Comparison of ENCODE assay signal across 10 cellular contexts in the genomic region with DNA sequence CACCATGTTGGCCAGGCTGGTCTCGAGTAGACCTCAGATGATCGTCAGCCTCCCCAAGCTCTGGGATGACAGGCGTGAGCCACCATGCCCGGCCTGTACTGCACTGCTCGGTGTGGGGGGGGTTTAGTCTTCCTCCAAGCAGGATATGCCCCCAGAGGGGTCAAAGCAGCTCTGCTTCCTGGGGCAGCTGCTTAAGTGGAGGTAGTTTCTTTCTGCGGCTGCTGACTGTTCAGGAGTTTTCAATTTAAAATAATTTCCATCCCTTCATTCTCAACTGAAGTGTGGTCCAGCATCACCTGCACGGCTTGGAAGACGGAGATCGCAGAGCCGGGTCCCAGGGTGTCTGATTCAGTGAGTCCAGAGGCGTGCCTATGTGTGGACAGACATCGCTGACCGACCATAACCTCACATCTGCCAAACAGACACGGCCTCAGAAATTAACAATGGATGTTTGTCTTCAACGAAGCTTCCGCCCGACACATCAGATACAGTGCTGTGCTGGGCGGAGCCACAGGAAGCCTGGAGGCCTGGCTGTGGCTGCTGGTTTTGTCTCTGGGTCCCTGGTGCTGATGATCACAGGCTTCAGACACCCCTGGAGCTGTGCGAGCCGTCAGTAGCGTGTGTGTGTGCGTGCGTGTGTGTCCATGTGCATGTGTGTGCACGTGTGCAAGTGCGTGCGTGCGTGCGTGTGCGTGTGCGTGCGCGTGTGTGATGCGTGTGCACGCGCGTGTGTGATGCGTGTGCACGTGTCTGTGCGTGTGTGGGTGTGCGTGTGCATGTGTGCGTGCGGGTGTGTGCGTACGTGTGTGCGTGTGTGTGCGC.
DNase-seq lines count a peak whose midpoint lies in the region; ATAC-seq and TF ChIP-seq lines count a peak whose summit lies in the region.
"Had no signal": no experiment of that assay in that cellular context is flagged by ENCODE, and none has a peak within 500 bp of the region (broad histone marks: within the 10 kb centered on the region; RNA-seq: fewer than 3 reads in every experiment).

No MANE protein-coding gene starts in this region.

- H3K36me3 Mint-ChIP-seq in GM23338 (ENCODE audit: low read depth) (peaks cover 3% of the 10 kb centered on the region; the same call in 2 of the 3 replicates), osteocyte (ENCODE audit: unreplicated experiment) (no peaks in the 10 kb centered on the region)
- no peaks in the 10 kb centered on the region for H3K36me3 Mint-ChIP-seq in activated T-helper 2 cell treated with anti-CD3 and anti-CD28 coated beads, Interferon-gamma antibody, Interleukin-2, Interleukin-4, amounts not matched to agents 10 μg/mL and 5 μg/mL and 100 μg/mL, durations not matched to agents 14 hours and 24 hours and 36 hours (ENCODE audit: low read depth)

- no peaks in the 10 kb centered on the region; the same call in 1 of the 2 replicates for H3K4me1 ChIP-seq in GM23338 (ENCODE audit: insufficient read depth)
- H3K4me1 ChIP-seq: thyroid gland had no signal

- no peaks in the 10 kb centered on the region for H3K9me2 ChIP-seq in GM23338 (ENCODE audit: insufficient read depth)

- ATAC-seq in GM23338 (no peak; the same call in 2 of the 3 replicates), sciatic nerve (peak; percentile 93), HG02852 (IDR thresholded peaks at IDR 0.05; ENCODE audit: unreplicated experiment) (no peak)

- H3F3A ChIP-seq in GM23338 (replicated peaks; ENCODE audit: low read depth) = no peaks in the 10 kb centered on the region

- H3K27ac ChIP-seq in GM23338 (ENCODE audit: low read depth) = no peak overlapping the region
- H3K27ac ChIP-seq: thyroid gland had no signal

- H3K27ac Mint-ChIP-seq in GM23338 = peak overlapping the region; percentile 71
- H3K27ac Mint-ChIP-seq in osteocyte (ENCODE audit: unreplicated experiment) = no peak overlapping the region
- H3K27ac Mint-ChIP-seq in activated T-helper 2 cell treated with anti-CD3 and anti-CD28 coated beads, Interferon-gamma antibody, Interleukin-2, Interleukin-4, amounts not matched to agents 10 μg/mL and 5 μg/mL and 100 μg/mL, durations not matched to agents 14 hours and 24 hours and 36 hours = no peak overlapping the region

- H3K4me3 ChIP-seq in GM23338 (no peak overlapping the region), cardiac fibroblast (replicated peaks in 1 of 2; ENCODE audit: low read depth in 2 of 2, low read length in 2 of 2) (no peak overlapping the region)
- H3K4me3 ChIP-seq: thyroid gland had no signal

- H3K27me3 Mint-ChIP-seq in GM23338 (ENCODE audit: insufficient read depth, low read depth, poor library complexity) = no peaks in the 10 kb centered on the region
- H3K27me3 Mint-ChIP-seq in osteocyte (ENCODE audit: unreplicated experiment) = peaks cover 4% of the 10 kb centered on the region
- peaks cover 31% of the 10 kb centered on the region for H3K27me3 Mint-ChIP-seq in activated T-helper 2 cell treated with anti-CD3 and anti-CD28 coated beads, Interferon-gamma antibody, Interleukin-2, Interleukin-4, amounts not matched to agents 10 μg/mL and 5 μg/mL and 100 μg/mL, durations not matched to agents 14 hours and 24 hours and 36 hours (ENCODE audit: low read depth)

- no peaks in the 10 kb centered on the region for H3K27me3 ChIP-seq in GM23338 (ENCODE audit: insufficient read depth)
- H3K27me3 ChIP-seq: thyroid gland had no signal

- intact Hi-C loops in sciatic nerve (cut with DNase I) = no loop called here
- intact Hi-C loops in activated T-helper 2 cell treated with anti-CD3 and anti-CD28 coated beads, Interferon-gamma antibody, Interleukin-2, Interleukin-4, amounts not matched to agents 10 μg/mL and 5 μg/mL and 100 μg/mL, durations not matched to agents 14 hours and 24 hours and 36 hours (cut with micrococcal nuclease) = no loop called here

- no peaks in the 10 kb centered on the region for H3K79me2 ChIP-seq in GM23338 (replicated peaks; ENCODE audit: insufficient read depth)

- TF ChIP-seq CTCF in GM23338 (conservative IDR thresholded peaks at IDR 0.05; ENCODE audit: low read depth in 2 of 2) (no peak), cardiac fibroblast (IDR thresholded peaks at IDR 0.05; ENCODE audit: low read depth, low read length) (no peak), osteocyte (IDR thresholded peaks at IDR 0.05) (no peak)

- no peak for DNase-seq in GM23338 (ENCODE audit: low spot score)
- DNase-seq in cardiac fibroblast (ENCODE audit: low read depth in 2 of 2) = peak; percentile 18 to 30
- peak; percentile 47 for DNase-seq in inferior parietal cortex (ENCODE audit: extremely low spot score)
- peak; percentile 69 for DNase-seq in sciatic nerve (ENCODE audit: low spot score)
- DNase-seq in osteocyte (ENCODE audit: extremely low spot score, unreplicated experiment) = no peak
- no peak for DNase-seq in activated T-helper 2 cell treated with anti-CD3 and anti-CD28 coated beads, Interferon-gamma antibody, Interleukin-2, Interleukin-4, amounts not matched to agents 10 μg/mL and 5 μg/mL and 100 μg/mL, durations not matched to agents 14 hours and 24 hours and 36 hours (ENCODE audit: low spot score)
- DNase-seq in activated gamma-delta T cell treated with Interleukin-2 at 50 U/mL for 16 hours = no peak

- H2AFZ ChIP-seq in GM23338 = no peak overlapping the region

- H3K9me3 Mint-ChIP-seq in GM23338 = peaks cover 6% of the 10 kb centered on the region
- H3K9me3 Mint-ChIP-seq in osteocyte (ENCODE audit: unreplicated experiment) = peaks cover 11% of the 10 kb centered on the region
- peaks cover 7% of the 10 kb centered on the region for H3K9me3 Mint-ChIP-seq in activated T-helper 2 cell treated with anti-CD3 and anti-CD28 coated beads, Interferon-gamma antibody, Interleukin-2, Interleukin-4, amounts not matched to agents 10 μg/mL and 5 μg/mL and 100 μg/mL, durations not matched to agents 14 hours and 24 hours and 36 hours
- H3K9me3 Mint-ChIP-seq: central memory CD8-positive, alpha-beta T cell had no signal

- H3K4me2 ChIP-seq in GM23338 = no peak overlapping the region

- H3K4me1 Mint-ChIP-seq in GM23338 (peaks cover 14% of the 10 kb centered on the region; the same call in 2 of the 3 replicates), osteocyte (ENCODE audit: unreplicated experiment) (peaks cover 30% of the 10 kb centered on the region)
- peaks cover 4% of the 10 kb centered on the region for H3K4me1 Mint-ChIP-seq in activated T-helper 2 cell treated with anti-CD3 and anti-CD28 coated beads, Interferon-gamma antibody, Interleukin-2, Interleukin-4, amounts not matched to agents 10 μg/mL and 5 μg/mL and 100 μg/mL, durations not matched to agents 14 hours and 24 hours and 36 hours (ENCODE audit: low read depth)
- H3K4me1 Mint-ChIP-seq: central memory CD8-positive, alpha-beta T cell had no signal

- no peaks in the 10 kb centered on the region for H4K20me1 ChIP-seq in GM23338 (replicated peaks; ENCODE audit: insufficient read depth)

- H3K4me3 Mint-ChIP-seq in GM23338 (no peak overlapping the region), osteocyte (ENCODE audit: unreplicated experiment) (no peak overlapping the region)
- H3K4me3 Mint-ChIP-seq in activated T-helper 2 cell treated with anti-CD3 and anti-CD28 coated beads, Interferon-gamma antibody, Interleukin-2, Interleukin-4, amounts not matched to agents 10 μg/mL and 5 μg/mL and 100 μg/mL, durations not matched to agents 14 hours and 24 hours and 36 hours (ENCODE audit: low read depth) = no peak overlapping the region
- H3K4me3 Mint-ChIP-seq: central memory CD8-positive, alpha-beta T cell had no signal

- H3K36me3 ChIP-seq in GM23338 (ENCODE audit: insufficient read depth) = no peaks in the 10 kb centered on the region
- H3K36me3 ChIP-seq: thyroid gland had no signal

TF ChIP-seq in GM23338, 12 proteins besides CTCF, POLR2A, EP300 and RAD21:
- no peak for TF ChIP-seq POLR2AphosphoS5 (IDR thresholded peaks at IDR 0.05; ENCODE audit: low read depth)
- TF ChIP-seq, protein P1, sequence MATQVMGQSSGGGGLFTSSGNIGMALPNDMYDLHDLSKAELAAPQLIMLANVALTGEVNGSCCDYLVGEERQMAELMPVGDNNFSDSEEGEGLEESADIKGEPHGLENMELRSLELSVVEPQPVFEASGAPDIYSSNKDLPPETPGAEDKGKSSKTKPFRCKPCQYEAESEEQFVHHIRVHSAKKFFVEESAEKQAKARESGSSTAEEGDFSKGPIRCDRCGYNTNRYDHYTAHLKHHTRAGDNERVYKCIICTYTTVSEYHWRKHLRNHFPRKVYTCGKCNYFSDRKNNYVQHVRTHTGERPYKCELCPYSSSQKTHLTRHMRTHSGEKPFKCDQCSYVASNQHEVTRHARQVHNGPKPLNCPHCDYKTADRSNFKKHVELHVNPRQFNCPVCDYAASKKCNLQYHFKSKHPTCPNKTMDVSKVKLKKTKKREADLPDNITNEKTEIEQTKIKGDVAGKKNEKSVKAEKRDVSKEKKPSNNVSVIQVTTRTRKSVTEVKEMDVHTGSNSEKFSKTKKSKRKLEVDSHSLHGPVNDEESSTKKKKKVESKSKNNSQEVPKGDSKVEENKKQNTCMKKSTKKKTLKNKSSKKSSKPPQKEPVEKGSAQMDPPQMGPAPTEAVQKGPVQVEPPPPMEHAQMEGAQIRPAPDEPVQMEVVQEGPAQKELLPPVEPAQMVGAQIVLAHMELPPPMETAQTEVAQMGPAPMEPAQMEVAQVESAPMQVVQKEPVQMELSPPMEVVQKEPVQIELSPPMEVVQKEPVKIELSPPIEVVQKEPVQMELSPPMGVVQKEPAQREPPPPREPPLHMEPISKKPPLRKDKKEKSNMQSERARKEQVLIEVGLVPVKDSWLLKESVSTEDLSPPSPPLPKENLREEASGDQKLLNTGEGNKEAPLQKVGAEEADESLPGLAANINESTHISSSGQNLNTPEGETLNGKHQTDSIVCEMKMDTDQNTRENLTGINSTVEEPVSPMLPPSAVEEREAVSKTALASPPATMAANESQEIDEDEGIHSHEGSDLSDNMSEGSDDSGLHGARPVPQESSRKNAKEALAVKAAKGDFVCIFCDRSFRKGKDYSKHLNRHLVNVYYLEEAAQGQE (IDR thresholded peaks at IDR 0.05; ENCODE audit: unreplicated experiment) = no peak

Comparison
In these comparisons a context has a peak if more than half of its experiments do, and no peak if none do; other contexts are left out.
1. DNase-seq: peak in cardiac fibroblast (2 of 2), inferior parietal cortex (single experiment) and sciatic nerve (single experiment); none in GM23338 (single experiment), osteocyte (single experiment), activated T-helper 2 cell treated with anti-CD3 and anti-CD28 coated beads, Interferon-gamma antibody, Interleukin-2, Interleukin-4, amounts not matched to agents 10 μg/mL and 5 μg/mL and 100 μg/mL, durations not matched to agents 14 hours and 24 hours and 36 hours (single experiment) and activated gamma-delta T cell treated with Interleukin-2 at 50 U/mL for 16 hours (single experiment).